25 cellular contexts compared by ENCODE assay signal in the genomic region with DNA sequence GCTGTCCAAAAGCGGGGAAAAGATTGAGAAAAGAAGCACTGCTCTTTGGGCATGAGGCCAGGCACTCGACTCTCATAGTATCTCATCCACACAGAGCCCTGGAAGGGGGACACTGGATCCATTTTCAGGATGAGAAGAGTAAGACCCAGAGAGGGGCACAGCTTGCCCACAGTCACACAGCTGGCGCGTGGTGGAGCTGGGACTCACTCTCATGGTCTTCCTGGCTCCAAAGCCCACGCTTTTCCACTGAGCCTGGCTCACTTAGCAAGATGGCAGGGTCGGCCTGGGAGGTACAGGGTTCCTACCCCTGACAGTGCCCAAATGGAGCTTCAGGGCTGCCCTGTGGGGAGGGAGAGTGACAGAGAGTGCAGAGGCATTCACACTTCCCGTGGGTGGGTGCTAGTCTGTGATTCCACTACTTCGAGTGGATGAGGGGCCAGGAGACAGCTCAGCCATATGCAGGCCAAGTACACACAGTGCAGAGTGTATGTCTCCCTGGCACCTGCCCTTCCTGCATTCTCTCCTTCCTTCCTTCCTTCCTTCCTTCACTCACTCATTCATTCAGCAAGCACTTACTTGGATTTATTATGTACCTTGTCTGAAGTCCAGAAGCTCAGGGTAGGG. TPM values are rescaled to one million over a fixed set of nuclear protein-coding genes. Genes with fewer than 3 reads are reported as not detected.
"Had no signal": no experiment of that assay in that cellular context is flagged by ENCODE, and none has a peak within 500 bp of the region (broad histone marks: within the 10 kb centered on the region; RNA-seq: fewer than 3 reads in every experiment).

No MANE protein-coding gene starts in this region.

- DNase-seq: activated CD4-positive, alpha-beta T cell treated with anti-CD3 and anti-CD28 coated beads, Interleukin-2, amount 10 ng/mL, durations not matched to agents 7 days and 5 days; activated CD4-positive, CD25-positive, alpha-beta regulatory T cell treated with anti-CD3 and anti-CD28 coated beads, Interleukin-2, amount 50 U/mL, for 72 hours; activated CD8-positive, alpha-beta memory T cell treated with anti-CD3 and anti-CD28 coated beads, Interleukin-2, amount 10 ng/mL, durations not matched to agents 7 days and 5 days; activated CD8-positive, alpha-beta T cell treated with anti-CD3 and anti-CD28 coated beads for 36 hours; activated effector memory CD4-positive, alpha-beta T cell treated with anti-CD3 and anti-CD28 coated beads, Interleukin-2, amount 50 U/mL, for 16 hours; activated naive CD4-positive, alpha-beta T cell treated with anti-CD3 and anti-CD28 coated beads, Interleukin-2, amount 10 ng/mL, durations not matched to agents 7 days and 5 days; activated T-cell treated with anti-CD3 and anti-CD28 coated beads for 4 hours; amygdala; cerebellar nuclear complex; cortex of kidney; endodermal cell; heart right ventricle; midbrain; occipital lobe; stimulated activated CD4-positive, alpha-beta T cell treated with anti-CD3 and anti-CD28 coated beads, Interleukin-2, amount 100 ng/mL, for 48 hours; stimulated activated CD8-positive, alpha-beta memory T cell treated with anti-CD3 and anti-CD28 coated beads, Interleukin-4, amount 100 ng/mL, for 48 hours; stimulated activated naive CD4-positive, alpha-beta T cell treated with Interleukin-2 at 50 U/mL for 16 hours; WERI-Rb-1 had no signal

- H3K4me3 ChIP-seq: heart right ventricle, prostate gland, thoracic aorta had no signal

- H3K27ac Mint-ChIP-seq: activated CD4-positive, alpha-beta T cell treated with anti-CD3 and anti-CD28 coated beads, Interleukin-2, amount 10 ng/mL, durations not matched to agents 7 days and 5 days; activated CD8-positive, alpha-beta memory T cell treated with anti-CD3 and anti-CD28 coated beads, Interleukin-2, amount 10 ng/mL, durations not matched to agents 7 days and 5 days; activated CD8-positive, alpha-beta T cell treated with anti-CD3 and anti-CD28 coated beads for 36 hours; activated naive CD4-positive, alpha-beta T cell treated with anti-CD3 and anti-CD28 coated beads, Interleukin-2, amount 10 ng/mL, durations not matched to agents 7 days and 5 days; endodermal cell; type B pancreatic cell had no signal

- H3K4me1 Mint-ChIP-seq: activated CD4-positive, alpha-beta T cell treated with anti-CD3 and anti-CD28 coated beads, Interleukin-2, amount 10 ng/mL, durations not matched to agents 7 days and 5 days; activated CD8-positive, alpha-beta memory T cell treated with anti-CD3 and anti-CD28 coated beads, Interleukin-2, amount 10 ng/mL, durations not matched to agents 7 days and 5 days; activated naive CD4-positive, alpha-beta T cell treated with anti-CD3 and anti-CD28 coated beads, Interleukin-2, amount 10 ng/mL, durations not matched to agents 7 days and 5 days had no signal

- ATAC-seq: activated CD8-positive, alpha-beta memory T cell treated with anti-CD3 and anti-CD28 coated beads, Interleukin-2, amount 10 ng/mL, durations not matched to agents 7 days and 5 days; activated CD8-positive, alpha-beta T cell treated with anti-CD3 and anti-CD28 coated beads for 36 hours; heart right ventricle had no signal

- H3K36me3 ChIP-seq: heart right ventricle, prostate gland, thoracic aorta, WERI-Rb-1 had no signal

- H3K9me3 ChIP-seq: prostate gland, thoracic aorta had no signal

- H3K27ac ChIP-seq: epithelial cell of prostate, heart right ventricle, prostate gland, thoracic aorta, WERI-Rb-1 had no signal

- H3K4me3 Mint-ChIP-seq: activated CD4-positive, alpha-beta T cell treated with anti-CD3 and anti-CD28 coated beads, Interleukin-2, amount 10 ng/mL, durations not matched to agents 7 days and 5 days; activated CD8-positive, alpha-beta memory T cell treated with anti-CD3 and anti-CD28 coated beads, Interleukin-2, amount 10 ng/mL, durations not matched to agents 7 days and 5 days; activated CD8-positive, alpha-beta T cell treated with anti-CD3 and anti-CD28 coated beads for 36 hours; activated naive CD4-positive, alpha-beta T cell treated with anti-CD3 and anti-CD28 coated beads, Interleukin-2, amount 10 ng/mL, durations not matched to agents 7 days and 5 days; endodermal cell; type B pancreatic cell had no signal

- H3K4me1 ChIP-seq: prostate gland had no signal

- H3K36me3 Mint-ChIP-seq: activated CD8-positive, alpha-beta memory T cell treated with anti-CD3 and anti-CD28 coated beads, Interleukin-2, amount 10 ng/mL, durations not matched to agents 7 days and 5 days; activated naive CD4-positive, alpha-beta T cell treated with anti-CD3 and anti-CD28 coated beads, Interleukin-2, amount 10 ng/mL, durations not matched to agents 7 days and 5 days; type B pancreatic cell had no signal

- H3K9me3 Mint-ChIP-seq: activated CD4-positive, alpha-beta T cell treated with anti-CD3 and anti-CD28 coated beads, Interleukin-2, amount 10 ng/mL, durations not matched to agents 7 days and 5 days; activated CD8-positive, alpha-beta T cell treated with anti-CD3 and anti-CD28 coated beads for 36 hours; activated naive CD4-positive, alpha-beta T cell treated with anti-CD3 and anti-CD28 coated beads, Interleukin-2, amount 10 ng/mL, durations not matched to agents 7 days and 5 days; endodermal cell; type B pancreatic cell had no signal

RNA-seq across cellular contexts. Expression of a gene that starts 18.3 kb away (rescaled TPM):
- total RNA-seq: activated CD4-positive, alpha-beta T cell treated with anti-CD3 and anti-CD28 coated beads, Interleukin-2, amount 10 ng/mL, durations not matched to agents 7 days and 5 days; activated CD8-positive, alpha-beta memory T cell treated with anti-CD3 and anti-CD28 coated beads, Interleukin-2, amount 10 ng/mL, durations not matched to agents 7 days and 5 days; activated CD8-positive, alpha-beta T cell treated with anti-CD3 and anti-CD28 coated beads for 36 hours; bronchial epithelial cell; fibroblast of lung; heart right ventricle; left lobe of liver had no signal
